In the genomic region with DNA sequence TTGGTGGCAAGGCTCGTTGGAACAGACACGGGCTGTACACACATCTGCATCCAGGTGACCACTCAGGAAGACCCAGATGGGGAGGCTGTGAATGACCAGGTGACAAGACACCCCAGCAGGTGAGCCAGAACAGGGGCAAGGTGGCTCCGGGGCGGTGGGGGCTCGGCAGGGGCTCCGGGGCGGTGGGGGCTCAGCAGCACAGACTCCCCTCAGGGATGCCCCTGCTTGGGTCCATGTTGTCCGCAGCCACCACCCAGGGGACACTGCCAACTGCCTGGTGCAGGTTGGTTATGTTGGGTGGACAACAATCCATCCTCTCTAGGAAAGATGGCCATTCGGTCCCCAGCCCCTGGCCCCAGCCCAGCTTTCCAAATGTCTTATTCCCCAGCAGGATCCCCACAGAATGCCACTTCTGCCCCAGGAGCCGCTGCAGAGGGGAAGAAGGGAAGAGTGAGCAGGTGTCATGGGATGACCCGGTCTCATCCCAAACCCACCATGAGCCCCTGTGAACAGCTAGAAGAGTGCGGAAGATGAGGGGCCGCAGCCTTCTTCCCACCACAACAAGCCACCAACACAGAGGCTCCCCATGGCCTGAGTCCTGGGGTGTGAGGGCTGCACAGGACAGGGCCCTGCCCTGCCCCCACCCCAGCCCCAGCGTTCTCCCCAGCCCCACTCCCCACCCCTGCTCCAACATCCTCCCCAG, we compare ENCODE assay signal across 14 cellular contexts. TPM values are rescaled to one million over a fixed set of nuclear protein-coding genes. Genes with fewer than 3 reads are reported as not detected.
"Had no signal": no experiment of that assay in that cellular context is flagged by ENCODE, and none has a peak within 500 bp of the region (broad histone marks: within the 10 kb centered on the region; RNA-seq: fewer than 3 reads in every experiment).

No MANE protein-coding gene starts in this region.

- H3K4me3 Mint-ChIP-seq: activated B cell treated with CpG ODN at 0.5 μM for 24 hours; activated T-cell treated with anti-CD3 and anti-CD28 coated beads, Interleukin-2, amount 50 U/mL, for 4 hours; central memory CD8-positive, alpha-beta T cell; effector memory CD8-positive, alpha-beta T cell had no signal

- H3K4me3 ChIP-seq: gastroesophageal sphincter, pancreas, tibial artery had no signal

- H3K36me3 ChIP-seq: gastroesophageal sphincter, pancreas, tibial artery had no signal

- H3K4me1 Mint-ChIP-seq: activated B cell treated with CpG ODN at 0.5 μM for 24 hours; central memory CD8-positive, alpha-beta T cell had no signal

- H3K4me1 ChIP-seq: pancreas, tibial artery had no signal

- H3K9me3 ChIP-seq: gastroesophageal sphincter, pancreas, SK-N-SH, tibial artery had no signal

- H3K27ac ChIP-seq: epithelial cell of prostate, gastroesophageal sphincter, pancreas, tibial artery had no signal

- H3K27ac Mint-ChIP-seq: activated B cell treated with CpG ODN at 0.5 μM for 24 hours; effector memory CD8-positive, alpha-beta T cell had no signal

- H3K9me3 Mint-ChIP-seq: activated B cell treated with CpG ODN at 0.5 μM for 24 hours; activated T-cell treated with anti-CD3 and anti-CD28 coated beads, Interleukin-2, amount 50 U/mL, for 4 hours; central memory CD8-positive, alpha-beta T cell; effector memory CD8-positive, alpha-beta T cell had no signal

- DNase-seq: activated B cell treated with CpG ODN at 0.5 μM for 24 hours; activated T-cell treated with anti-CD3 and anti-CD28 coated beads, Interleukin-2, amount 50 U/mL, for 4 hours; cortex of kidney; effector memory CD8-positive, alpha-beta T cell; kidney glomerular epithelial cell; small intestine; T-helper 2 cell had no signal

RNA-seq across cellular contexts. Expression of a gene that starts 31.4 kb away (rescaled TPM):
- total RNA-seq: activated B cell treated with CpG ODN at 0.5 μM for 24 hours; activated T-cell treated with anti-CD3 and anti-CD28 coated beads, Interleukin-2, amount 50 U/mL, for 4 hours had no signal

RNA-seq across cellular contexts. Expression of a gene that starts 56.4 kb away (rescaled TPM):
- total RNA-seq: activated B cell treated with CpG ODN at 0.5 μM for 24 hours; activated T-cell treated with anti-CD3 and anti-CD28 coated beads, Interleukin-2, amount 50 U/mL, for 4 hours; lower leg skin had no signal
